Comparison of ENCODE assay signal across 8 cellular contexts in genomic region chr19:5903502-5904301, GRCh38. TPM values are rescaled to one million over a fixed set of nuclear protein-coding genes. Genes with fewer than 3 reads are reported as not detected.
A peak's percentile ranks its signal among the peaks of the same experiment; 100 is the strongest.
DNase-seq lines count a peak whose midpoint lies in the region; ATAC-seq, FAIRE-seq and TF ChIP-seq lines count a peak whose summit lies in the region.

TSS of gene NDUFA11 (minus strand) at chr19:5903790. CDS start at chr19:5903708, 82 bp downstream.

- DNase-seq in ACHN (peak; percentile 92), NCI-H226 (peak; percentile 90), WTC11 (ENCODE audit: low spot score) (peak; percentile 98), cardiac fibroblast (ENCODE audit: low read depth in 2 of 2) (peak; percentile 97 to 98)
- DNase-seq in stimulated activated CD4-positive, alpha-beta T cell treated with anti-CD3 and anti-CD28 coated beads, Interleukin-15, amount 100 ng/mL, for 1 hour (ENCODE audit: low read depth in 1 of 2, low spot score in 1 of 2): peak; percentile 95 to 97

- peaks cover 11% of the 10 kb centered on the region for H3K36me3 Mint-ChIP-seq in WTC11

- H3K27ac Mint-ChIP-seq in WTC11: peak within 1 kb of the TSS; percentile 99

- POLR2A ChIA-PET in WTC11 (lab: Charles Lee): interaction anchor here (0.7 to 2.6 kb wide), 7 partner anchors 10 to 1166 kb away, joined by 3 to 18 read pairs (median 4); partner anchors contain the start of gene ZNF557

- CTCF ChIA-PET in WTC11 (lab: Charles Lee): interaction anchor here (0.5 to 5.3 kb wide), 19 partner anchors 13 to 1690 kb away, joined by 3 to 83 read pairs (median 4); partner anchors contain the start of genes CATSPERD, DUS3L, LONP1 and NRTN

- FAIRE-seq in islet of Langerhans (lab: Jason Lieb, UNC): peak; percentile 9

- ATAC-seq in GM19023 (IDR thresholded peaks at IDR 0.05; ENCODE audit: unreplicated experiment): peak; percentile 36
- peak; percentile 26 for ATAC-seq in HG03196 (IDR thresholded peaks at IDR 0.05; ENCODE audit: unreplicated experiment)
- peak; percentile 62 for ATAC-seq in WTC11

- H3K4me3 ChIP-seq in cardiac fibroblast (replicated peaks in 1 of 2; ENCODE audit: low read depth in 2 of 2, low read length in 2 of 2): peak within 1 kb of the TSS; percentile 80 to 100

- H3K27me3 Mint-ChIP-seq in WTC11 (ENCODE audit: low read depth): no peaks in the 10 kb centered on the region

- TF ChIP-seq CTCF in WTC11 (IDR thresholded peaks at IDR 0.05) (no peak), cardiac fibroblast (IDR thresholded peaks at IDR 0.05; ENCODE audit: low read depth, low read length) (no peak)

- H3K4me3 Mint-ChIP-seq in WTC11: peak within 1 kb of the TSS; percentile 93

- no peaks in the 10 kb centered on the region for H3K9me3 Mint-ChIP-seq in WTC11

- H3K4me1 Mint-ChIP-seq in WTC11: peaks cover 4% of the 10 kb centered on the region

- in situ Hi-C loops in ACHN (cut with HindIII; ENCODE audit: low pct_ligation_motif_present, low pct_unique_long_range_greater_than_20kb, low sequenced_read_pairs): no loop called here

TF ChIP-seq in WTC11, 78 proteins besides CTCF, POLR2A, EP300 and RAD21:
- peak; percentile 68 for TF ChIP-seq HMGXB4 (CRISPR knock-in tag; IDR thresholded peaks at IDR 0.05)
- TF ChIP-seq KAT7 (CRISPR knock-in tag; IDR thresholded peaks at IDR 0.05; ENCODE audit: borderline replicate concordance): peak; percentile 74; the same call in 1 of the 2 replicates
- TF ChIP-seq ARID4B (CRISPR knock-in tag; IDR thresholded peaks at IDR 0.05; ENCODE audit: borderline replicate concordance): peak; percentile 95
- TF ChIP-seq FOXJ3 (CRISPR knock-in tag; IDR thresholded peaks at IDR 0.05; ENCODE audit: borderline replicate concordance): no peak
- no peak for TF ChIP-seq ZNF416 (CRISPR knock-in tag; IDR thresholded peaks at IDR 0.05)
- TF ChIP-seq USF1 (CRISPR knock-in tag; IDR thresholded peaks at IDR 0.05): peak; percentile 67; the same call in 1 of the 2 replicates
- TF ChIP-seq E2F5 (CRISPR knock-in tag; IDR thresholded peaks at IDR 0.05): peak; percentile 89
- peak; percentile 91 for TF ChIP-seq SP1 (CRISPR knock-in tag; conservative IDR thresholded peaks at IDR 0.05)
- peak; percentile 81; the same call in 1 of the 2 replicates for TF ChIP-seq ZNF232 (CRISPR knock-in tag; IDR thresholded peaks at IDR 0.05)
- TF ChIP-seq ZNF671 (CRISPR knock-in tag; IDR thresholded peaks at IDR 0.05): no peak
- no peak for TF ChIP-seq AFF4 (CRISPR knock-in tag; IDR thresholded peaks at IDR 0.05; ENCODE audit: borderline replicate concordance)
- TF ChIP-seq GABPB1 (CRISPR knock-in tag; IDR thresholded peaks at IDR 0.05): peak; percentile 91
- TF ChIP-seq MAX (CRISPR knock-in tag; IDR thresholded peaks at IDR 0.05): peak; percentile 98
- peak; percentile 83 for TF ChIP-seq FOXK1 (CRISPR knock-in tag; IDR thresholded peaks at IDR 0.05)
- peak; percentile 39; the same call in 1 of the 2 replicates for TF ChIP-seq TP53 (CRISPR knock-in tag; IDR thresholded peaks at IDR 0.05)
- peak; percentile 85 for TF ChIP-seq TEAD1 (CRISPR knock-in tag; IDR thresholded peaks at IDR 0.05)
- 0 out of 2 replicates have a peak, but pooled peaks have one; percentile 80 for TF ChIP-seq RELA (CRISPR knock-in tag; IDR thresholded peaks at IDR 0.05; ENCODE audit: borderline replicate concordance)
- peak; percentile 29; the same call in 1 of the 2 replicates for TF ChIP-seq CREM (CRISPR knock-in tag; IDR thresholded peaks at IDR 0.05)
- TF ChIP-seq NR1H2 (CRISPR knock-in tag; IDR thresholded peaks at IDR 0.05): peak; percentile 42; the same call in 1 of the 2 replicates
- TF ChIP-seq ETV6 (CRISPR knock-in tag; IDR thresholded peaks at IDR 0.05): peak; percentile 62; the same call in 1 of the 2 replicates

RNA-seq across cellular contexts. Expression of gene NDUFA11, which starts in this region (rescaled TPM):
- 260 to 261 TPM (median 260 TPM) in 3 replicates for total RNA-seq in WTC11 (2021)

Comparison
In these comparisons a context has a peak if more than half of its experiments do, and no peak if none do; other contexts are left out.
1. Peak in every context shown above with its lines: DNase-seq, ATAC-seq and H3K4me3 ChIP-seq.